ENCODE assay signal across 14 cellular contexts in genomic region chr3:172313671-172314070, GRCh38.
DNase-seq lines count a peak whose midpoint lies in the region; FAIRE-seq and TF ChIP-seq lines count a peak whose summit lies in the region.
"Had no signal": no experiment of that assay in that cellular context is flagged by ENCODE, and none has a peak within 500 bp of the region (broad histone marks: within the 10 kb centered on the region; RNA-seq: fewer than 3 reads in every experiment).

No MANE protein-coding gene starts in this region.

- BruUV-seq in Calu3 (replicated peaks; lab: Mats Ljungman, UMichigan) = no TSS peak

- peak overlapping the region; percentile 75 for H3K27ac Mint-ChIP-seq in Calu3 (ENCODE audit: unreplicated experiment)
- H3K27ac Mint-ChIP-seq: activated naive CD8-positive, alpha-beta T cell had no signal

- H3K4me3 ChIP-seq in breast epithelium (no peak overlapping the region), neutrophil (ENCODE audit: low read depth in 1 of 2, low read length in 1 of 2) (no peak overlapping the region)
- H3K4me3 ChIP-seq: esophagus squamous epithelium had no signal

- peaks cover 97% of the 10 kb centered on the region for H3K36me3 Mint-ChIP-seq in Calu3 (ENCODE audit: insufficient read depth, unreplicated experiment)

- H3K27me3 ChIP-seq in breast epithelium (no peaks in the 10 kb centered on the region), neutrophil (no peaks in the 10 kb centered on the region)
- H3K27me3 ChIP-seq: esophagus squamous epithelium had no signal

- DNase-seq in Calu3 (no peak), NCI-H2171 (lab: John Stamatoyannopoulos, UW) (peak; percentile 81), breast epithelium (ENCODE audit: low spot score in 2 of 2) (no peak), frontal cortex (ENCODE audit: low spot score in 2 of 2) (no peak)
- no peak for DNase-seq in activated CD4-positive, alpha-beta T cell treated with anti-CD3 and anti-CD28 coated beads for 1 hour
- DNase-seq in stimulated activated CD4-positive, alpha-beta T cell treated with anti-CD3 and anti-CD28 coated beads, Interleukin-2, amount 100 ng/mL, for 48 hours = no peak
- DNase-seq in activated CD4-positive, alpha-beta T cell treated with anti-CD3 and anti-CD28 coated beads, Interleukin-2, amount 50 U/mL, for 1 hour = no peak
- DNase-seq: DMS153; esophagus squamous epithelium; stimulated activated CD4-positive, alpha-beta T cell treated with anti-CD3 and anti-CD28 coated beads, Interleukin-15, amount 100 ng/mL, for 24 hours had no signal

- no peak overlapping the region for H3K4me3 Mint-ChIP-seq in Calu3 (ENCODE audit: low read depth, unreplicated experiment)
- H3K4me3 Mint-ChIP-seq: activated naive CD8-positive, alpha-beta T cell; WTC11 had no signal

- TF ChIP-seq CTCF in Calu3 (IDR thresholded peaks at IDR 0.05; ENCODE audit: unreplicated experiment) = no peak
- no peak for TF ChIP-seq CTCF in breast epithelium (IDR thresholded peaks at IDR 0.05)
- no peak for TF ChIP-seq CTCF in neutrophil (IDR thresholded peaks at IDR 0.05)

- intact Hi-C loops in Calu3 (cut with micrococcal nuclease; ENCODE audit: unreplicated experiment) = no loop called here
- intact Hi-C loops in breast epithelium (cut with DNase I; ENCODE audit: low total_unique reads) = no loop called here

- H3K27me3 Mint-ChIP-seq in Calu3 (ENCODE audit: unreplicated experiment) = no peaks in the 10 kb centered on the region
- H3K27me3 Mint-ChIP-seq: activated naive CD8-positive, alpha-beta T cell had no signal

- no peak for TF ChIP-seq POLR2A in breast epithelium (IDR thresholded peaks at IDR 0.05)

- H3K36me3 ChIP-seq in breast epithelium (no peaks in the 10 kb centered on the region), neutrophil (peaks cover 80% of the 10 kb centered on the region)

- CTCF ChIA-PET in Calu3 (lab: Charles Lee) = interaction anchor here (0.5 to 3.0 kb wide), 3 partner anchors 13 to 272 kb away, joined by 3 to 12 read pairs (median 5); no protein-coding TSS in a partner anchor

- no peak for FAIRE-seq in frontal cortex (lab: Jason Lieb, UNC)
- FAIRE-seq: urothelium cell line had no signal

- H3K27ac ChIP-seq in breast epithelium (peak overlapping the region; percentile 5 to 9), neutrophil (peak overlapping the region; percentile 5)
- H3K27ac ChIP-seq: esophagus squamous epithelium had no signal

- no peaks in the 10 kb centered on the region for H3K9me3 Mint-ChIP-seq in Calu3 (ENCODE audit: low read depth, unreplicated experiment)
- H3K9me3 Mint-ChIP-seq: WTC11 had no signal

- H3K4me1 Mint-ChIP-seq in Calu3 (ENCODE audit: low read depth, unreplicated experiment) = peaks cover 64% of the 10 kb centered on the region

- H3K4me1 ChIP-seq in breast epithelium (peaks cover 6 to 8% of the 10 kb centered on the region in 2 donors), neutrophil (ENCODE audit: control insufficient read depth in 1 of 2, insufficient read depth in 1 of 2, low read depth in 1 of 2, low read length in 1 of 2) (peaks cover 11 to 13% of the 10 kb centered on the region in 2 experiments)

- no peaks in the 10 kb centered on the region for H3K9me3 ChIP-seq in breast epithelium
- H3K9me3 ChIP-seq in neutrophil = no peaks in the 10 kb centered on the region
- H3K9me3 ChIP-seq: esophagus squamous epithelium had no signal
